ENCODE assay signal across 8 cellular contexts in genomic region chr7:27745064-27745583, GRCh38. TPM values are rescaled to one million over a fixed set of nuclear protein-coding genes. Genes with fewer than 3 reads are reported as not detected.
DNase-seq lines count a peak whose midpoint lies in the region; ATAC-seq and TF ChIP-seq lines count a peak whose summit lies in the region.

No MANE protein-coding gene starts in this region.

- H3K27me3 ChIP-seq in Peyer's patch (no peaks in the 10 kb centered on the region), osteoblast (ENCODE audit: insufficient read depth, low read length) (no peaks in the 10 kb centered on the region), aorta (ENCODE audit: control insufficient read depth in 1 of 2, insufficient read depth in 2 of 2, low read length in 1 of 2) (no peaks in the 10 kb centered on the region)

- ATAC-seq in T-helper 17 cell (no peak), aorta (ENCODE audit: low FRiP score) (no peak)

- no peak for TF ChIP-seq POLR2A in Peyer's patch (IDR thresholded peaks at IDR 0.05)

- WGBS in aorta, 2 donors: 5 to 7% methylated on average over 2 of the region's 2 CpGs

- peaks cover 20% of the 10 kb centered on the region for H4K20me1 ChIP-seq in osteoblast (ENCODE audit: insufficient read depth, low read length)

- H3K27ac Mint-ChIP-seq in T-helper 17 cell: no peak overlapping the region

- H3K4me1 Mint-ChIP-seq in T-helper 17 cell: peaks cover 40% of the 10 kb centered on the region

- DNase-seq in DMS 273 (lab: John Stamatoyannopoulos, UW; ENCODE audit: unreplicated experiment) (peak; percentile 83), HCEC 1CT (peak; percentile 75), Peyer's patch (no peak), epithelial cell of esophagus (ENCODE audit: low read depth) (peak; percentile 54), osteoblast (ENCODE audit: insufficient read length, low spot score, missing footprints) (no peak), T-helper 17 cell (no peak), aorta (no peak)
- DNase-seq in activated naive CD4-positive, alpha-beta T cell treated with Interleukin-2 at 50 U/mL for 16 hours: no peak

- peak overlapping the region; percentile 75 for H3K4me2 ChIP-seq in osteoblast (ENCODE audit: insufficient read depth, low read length)

- H3K9me3 ChIP-seq in Peyer's patch (no peaks in the 10 kb centered on the region), osteoblast (ENCODE audit: low read depth, low read length) (no peaks in the 10 kb centered on the region), T-helper 17 cell (ENCODE audit: control insufficient read depth, low read length, poor library complexity, severe bottlenecking) (no peaks in the 10 kb centered on the region), aorta (ENCODE audit: control insufficient read depth, low read length) (no peaks in the 10 kb centered on the region)

- no peaks in the 10 kb centered on the region for H3K36me3 Mint-ChIP-seq in T-helper 17 cell (ENCODE audit: low read depth)

- TF ChIP-seq CTCF in Peyer's patch (IDR thresholded peaks at IDR 0.05): peak in 5 of 6 experiments; percentile 5 to 69 (median 61)
- peak; percentile 80 for TF ChIP-seq CTCF in epithelial cell of esophagus (IDR thresholded peaks at IDR 0.05; ENCODE audit: insufficient read depth, low read depth, low read length, missing control alignments)
- peak; percentile 79 for TF ChIP-seq CTCF in osteoblast (IDR thresholded peaks at IDR 0.05; ENCODE audit: extremely low read depth, low read depth, low read length)

- H2AFZ ChIP-seq in osteoblast (ENCODE audit: low read length): peak overlapping the region; percentile 57

- intact Hi-C loops in aorta (cut with DNase I): loop anchor here (10.0 kb wide), 2 partner anchors 180 to 280 kb away; no protein-coding TSS in a partner anchor

- H3K36me3 ChIP-seq in Peyer's patch (peaks cover 0 to 17% (median 0%) of the 10 kb centered on the region in 3 donors), osteoblast (ENCODE audit: insufficient read depth, low read length) (peaks cover 15% of the 10 kb centered on the region), aorta (ENCODE audit: control insufficient read depth in 1 of 2, insufficient read depth in 2 of 2, low read length in 1 of 2) (no peaks in the 10 kb centered on the region)

- H3K4me1 ChIP-seq in Peyer's patch (peaks cover 0 to 32% (median 2%) of the 10 kb centered on the region in 4 donors), osteoblast (ENCODE audit: insufficient read depth, low read length) (peaks cover 23% of the 10 kb centered on the region), aorta (ENCODE audit: control insufficient read depth in 1 of 2, insufficient read depth in 2 of 2, low read length in 2 of 2) (peaks cover 0 to 5% of the 10 kb centered on the region in 2 donors)

- H3K79me2 ChIP-seq in osteoblast (ENCODE audit: insufficient read depth, low read length): peaks cover 80% of the 10 kb centered on the region

- H3K4me3 ChIP-seq in Peyer's patch (no peak overlapping the region), epithelial cell of esophagus (ENCODE audit: low read length) (no peak overlapping the region), osteoblast (ENCODE audit: insufficient read depth, low read length) (peak overlapping the region; percentile 28), aorta (ENCODE audit: low read length in 2 of 2) (no peak overlapping the region)

- no peak overlapping the region for H3K4me3 Mint-ChIP-seq in T-helper 17 cell

- H3K27ac ChIP-seq in Peyer's patch (no peak overlapping the region), osteoblast (ENCODE audit: low read depth, low read length) (peak overlapping the region; percentile 89), aorta (ENCODE audit: low read depth in 1 of 2, low read length in 2 of 2) (no peak overlapping the region)

- H3K27me3 Mint-ChIP-seq in T-helper 17 cell: no peaks in the 10 kb centered on the region

RNA-seq across cellular contexts. Expression of gene TAX1BP1, which starts 5.2 kb away (rescaled TPM):
- total RNA-seq in Peyer's patch: 100 to 1,000 TPM in 1 of 4 donors, 10 to 100 TPM in 3; 64.4 to 109 (median 83.0) TPM
- total RNA-seq in osteoblast: 107 and 112 TPM in 2 replicates
- total RNA-seq in T-helper 17 cell: 100 to 1,000 TPM; 117 to 131 TPM
- 100 to 1,000 TPM in 1 of 2 donors, 10 to 100 TPM in 1; 93.1 to 113 TPM for total RNA-seq in aorta
- 10 to 100 TPM; 68.4 to 79.9 TPM for polyA plus RNA-seq in aorta

Comparison
In these comparisons a context has a peak if more than half of its experiments do, and no peak if none do; other contexts are left out.
1. DNase-seq: peak in DMS 273 (single experiment), HCEC 1CT (single experiment) and epithelial cell of esophagus (single experiment); none in Peyer's patch (0 of 3), osteoblast (single experiment), T-helper 17 cell (0 of 3), activated naive CD4-positive, alpha-beta T cell treated with Interleukin-2 at 50 U/mL for 16 hours (single experiment) and aorta (0 of 2).
2. Peak in every context shown above with its lines, with median percentiles within 50 percentile points of each other: CTCF ChIP-seq.